9 cellular contexts compared by ENCODE assay signal in the genomic region with DNA sequence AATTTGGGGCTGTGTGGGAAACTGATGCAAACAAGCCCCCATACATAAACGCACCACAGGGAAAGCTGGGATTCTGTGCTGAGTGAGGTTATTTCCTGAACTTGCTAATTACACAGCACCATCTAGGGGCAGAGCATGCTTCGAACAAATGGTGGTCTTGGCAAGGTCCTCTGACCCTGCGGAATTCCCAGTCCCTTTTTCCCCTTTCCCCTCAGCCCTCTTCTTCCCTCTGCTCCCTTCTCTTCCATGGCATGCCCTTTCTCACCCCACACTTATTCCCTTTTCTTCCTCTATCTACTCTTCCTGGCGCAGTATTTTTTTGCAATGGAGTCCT.
DNase-seq lines count a peak whose midpoint lies in the region; ATAC-seq, FAIRE-seq and TF ChIP-seq lines count a peak whose summit lies in the region.
"Had no signal": no experiment of that assay in that cellular context is flagged by ENCODE, and none has a peak within 500 bp of the region (broad histone marks: within the 10 kb centered on the region; RNA-seq: fewer than 3 reads in every experiment).

No MANE protein-coding gene starts in this region.

- no peak for DNase-seq in Right ventricle myocardium superior
- no peak for DNase-seq in right atrium auricular region (ENCODE audit: low spot score)
- DNase-seq in SJCRH30, result peak; percentile 15 to 48
- DNase-seq in heart right ventricle, result peak in 1 of 2 donors; percentile 20
- DNase-seq in HTR-8/SVneo (ENCODE audit: insufficient read length, low spot score), result no peak
- DNase-seq in activated gamma-delta T cell treated with Interleukin-2 at 50 U/mL for 16 hours, result no peak
- no peak for DNase-seq in immature natural killer cell

- H3K36me3 ChIP-seq in right atrium auricular region (no peaks in the 10 kb centered on the region), SJCRH30 (no peaks in the 10 kb centered on the region), heart right ventricle (no peaks in the 10 kb centered on the region)

- H3K9me3 ChIP-seq in right atrium auricular region (no peaks in the 10 kb centered on the region), SJCRH30 (replicated peaks) (no peaks in the 10 kb centered on the region), heart right ventricle (peaks cover 0 to 17% (median 0%) of the 10 kb centered on the region in 11 donors)

- intact Hi-C loops in Right ventricle myocardium superior (cut with DNase I) (no loop called here), heart right ventricle (cut with DNase I) (loop anchor here in 3 of 10 donors (1.0 to 10.0 kb wide), 3 partner anchors 362 to 368 kb away; no protein-coding TSS in a partner anchor)

- no peak overlapping the region for H3K27ac Mint-ChIP-seq in immature natural killer cell

- no peaks in the 10 kb centered on the region for H3K9me3 Mint-ChIP-seq in immature natural killer cell

- H3K27ac ChIP-seq in right atrium auricular region (no peak overlapping the region), SJCRH30 (no peak overlapping the region), heart right ventricle (no peak overlapping the region)

- TF ChIP-seq CTCF in right atrium auricular region (IDR thresholded peaks at IDR 0.05), result peak in 1 of 2 donors; percentile 62
- TF ChIP-seq CTCF in heart right ventricle (IDR thresholded peaks at IDR 0.05), result peak in 8 of 9 donors; percentile 8 to 62 (median 46)

- FAIRE-seq in HTR-8/SVneo (lab: Jason Lieb, UNC), result no peak
- FAIRE-seq: G401.6 had no signal

- H3K36me3 Mint-ChIP-seq in immature natural killer cell, result no peaks in the 10 kb centered on the region

- H3K4me3 Mint-ChIP-seq in immature natural killer cell, result no peak overlapping the region

- no peaks in the 10 kb centered on the region for H3K4me1 ChIP-seq in right atrium auricular region
- H3K4me1 ChIP-seq in SJCRH30, result no peaks in the 10 kb centered on the region
- peaks cover 0 to 13% (median 0%) of the 10 kb centered on the region in 9 donors for H3K4me1 ChIP-seq in heart right ventricle

- H3K4me1 Mint-ChIP-seq in immature natural killer cell, result no peaks in the 10 kb centered on the region

- 23 to 27% methylated on average over 4 of the region's 4 CpGs for WGBS in heart right ventricle, 2 donors

- H3K27me3 Mint-ChIP-seq in immature natural killer cell (ENCODE audit: low read depth in 3 of 3), result peaks cover 0 to 8% (median 0%) of the 10 kb centered on the region in 3 donors

- ATAC-seq in Right ventricle myocardium superior (ENCODE audit: poor library complexity) (peak; percentile 87), heart right ventricle (peak in 6 of 8 donors; percentile 59 to 79 (median 70)), HG03469 (IDR thresholded peaks at IDR 0.05; ENCODE audit: unreplicated experiment) (no peak)

- H3K4me3 ChIP-seq in right atrium auricular region, result no peak overlapping the region
- H3K4me3 ChIP-seq in SJCRH30, result no peak overlapping the region
- H3K4me3 ChIP-seq in heart right ventricle, result no peak overlapping the region

- no peaks in the 10 kb centered on the region for H3K27me3 ChIP-seq in right atrium auricular region
- H3K27me3 ChIP-seq in SJCRH30, result no peaks in the 10 kb centered on the region; the same call in 1 of the 2 replicates
- H3K27me3 ChIP-seq in heart right ventricle, result peaks cover 0 to 3% (median 0%) of the 10 kb centered on the region in 7 donors

Comparison
In these comparisons a context has a peak if more than half of its experiments do, and no peak if none do; other contexts are left out.
1. DNase-seq: peak in SJCRH30 (2 of 2); none in Right ventricle myocardium superior (single experiment), right atrium auricular region (single experiment), HTR-8/SVneo (single experiment), activated gamma-delta T cell treated with Interleukin-2 at 50 U/mL for 16 hours (single experiment) and immature natural killer cell (0 of 3).